Comparison of ENCODE assay signal across 19 cellular contexts in the genomic region with DNA sequence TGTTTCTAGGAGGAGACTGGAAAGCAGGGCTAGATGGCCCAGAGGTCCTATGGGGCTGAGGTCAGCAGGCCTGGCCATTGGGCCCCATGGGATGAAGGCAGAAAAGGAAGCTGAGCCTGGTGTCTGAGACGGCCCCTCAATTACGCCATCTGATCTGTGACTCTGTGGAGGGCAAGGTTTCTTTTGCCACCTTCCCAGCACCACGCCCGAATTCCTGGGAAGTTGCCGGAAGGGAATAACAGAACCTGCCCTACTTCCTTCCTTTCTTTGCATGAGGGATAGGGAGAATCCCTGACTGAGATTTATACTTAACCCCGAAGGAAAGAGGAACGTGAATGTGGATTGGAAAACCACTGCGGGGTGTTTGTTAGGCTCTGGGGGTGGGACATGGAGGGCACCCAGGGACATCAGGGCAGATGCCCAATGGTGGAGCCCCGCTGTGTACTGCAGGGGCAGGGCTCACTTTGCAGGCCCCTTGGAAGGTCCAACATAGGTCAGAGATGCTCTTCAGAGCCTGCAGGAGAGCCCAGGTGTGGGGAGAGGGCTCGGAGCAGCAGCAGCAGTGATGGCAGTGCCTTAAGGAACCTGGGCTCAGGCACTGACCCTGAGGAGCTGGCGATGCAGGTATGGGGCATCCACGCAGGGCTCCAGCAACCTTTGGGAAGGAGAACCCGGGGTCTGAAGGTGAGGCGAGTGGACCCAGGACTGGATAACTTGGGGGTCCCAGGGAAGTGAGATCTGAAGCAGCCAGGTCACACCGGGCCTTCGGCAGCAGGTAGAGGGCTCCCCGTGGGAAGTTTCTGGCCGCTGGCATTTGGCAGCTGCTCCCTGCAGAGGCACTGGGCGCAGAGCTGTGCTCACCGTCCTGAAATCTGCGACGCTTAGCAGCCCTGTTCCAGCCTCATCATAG.
DNase-seq lines count a peak whose midpoint lies in the region; ATAC-seq and TF ChIP-seq lines count a peak whose summit lies in the region.
"Had no signal": no experiment of that assay in that cellular context is flagged by ENCODE, and none has a peak within 500 bp of the region (broad histone marks: within the 10 kb centered on the region; RNA-seq: fewer than 3 reads in every experiment).

No MANE protein-coding gene starts in this region.

- H3K4me3 Mint-ChIP-seq in osteocyte (ENCODE audit: unreplicated experiment), result no peak overlapping the region
- H3K4me3 Mint-ChIP-seq: CD14-positive monocyte had no signal

- H3K27ac Mint-ChIP-seq in osteocyte (ENCODE audit: unreplicated experiment), result no peak overlapping the region
- H3K27ac Mint-ChIP-seq: CD14-positive monocyte had no signal

- H3K4me3 ChIP-seq in esophagus (ENCODE audit: low read depth in 1 of 2, low read length in 2 of 2), result peak overlapping the region in 1 of 2 donors; percentile 11
- H3K4me3 ChIP-seq: A549, GM23248, K562 had no signal

- no peaks in the 10 kb centered on the region for H3K4me1 Mint-ChIP-seq in osteocyte (ENCODE audit: unreplicated experiment)
- H3K4me1 Mint-ChIP-seq: CD14-positive monocyte had no signal

- peak; percentile 35 for DNase-seq in ELF-1 (ENCODE audit: low read depth, low spot score)
- peak; percentile 26 for DNase-seq in sciatic nerve (ENCODE audit: low spot score)
- no peak for DNase-seq in NCI-H69 (lab: John Stamatoyannopoulos, UW)
- DNase-seq in osteocyte (ENCODE audit: extremely low spot score, unreplicated experiment), result no peak
- DNase-seq in NCI-H748 (lab: John Stamatoyannopoulos, UW; ENCODE audit: unreplicated experiment), result no peak
- DNase-seq: DMS 273 treated with DMSO at 0.1 percent for 48 hours, GF-D8, GM23248, NCI-H1417 treated with DMSO at 0.1 percent for 48 hours, NCI-H1930, NCI-H510A, Right ventricle myocardium superior had no signal

- H3K9me3 Mint-ChIP-seq in osteocyte (ENCODE audit: unreplicated experiment), result no peaks in the 10 kb centered on the region

- H3K4me1 ChIP-seq in esophagus (ENCODE audit: control insufficient read depth in 2 of 2, insufficient read depth in 2 of 2, low read length in 1 of 2), result peaks cover 0 to 18% of the 10 kb centered on the region in 2 donors
- H3K4me1 ChIP-seq: A549 had no signal

- 54 to 69% methylated on average over 22 of the region's 22 CpGs for WGBS in esophagus, 2 donors

- peak overlapping the region; percentile 77 for H3K27ac ChIP-seq in angular gyrus (ENCODE audit: low read depth, low read length)
- H3K27ac ChIP-seq in esophagus (ENCODE audit: low read depth in 2 of 2, low read length in 1 of 2), result peak overlapping the region; percentile 33 to 44
- H3K27ac ChIP-seq: A549, GM23248 had no signal

- H3K36me3 ChIP-seq in esophagus (ENCODE audit: control insufficient read depth in 2 of 2, insufficient read depth in 2 of 2, low read length in 1 of 2), result no peaks in the 10 kb centered on the region

- H3K27me3 Mint-ChIP-seq in osteocyte (ENCODE audit: unreplicated experiment), result peaks cover 3% of the 10 kb centered on the region

- ATAC-seq in sciatic nerve (no peak), esophagus mucosa (no peak)
- ATAC-seq: A549, Panc1 had no signal

- peaks cover 0 to 3% of the 10 kb centered on the region in 2 donors for H3K9me3 ChIP-seq in esophagus (ENCODE audit: control insufficient read depth in 2 of 2, insufficient read depth in 1 of 2, low read depth in 1 of 2, low read length in 1 of 2)
- H3K9me3 ChIP-seq: A549 had no signal

- intact Hi-C loops in sciatic nerve (cut with DNase I), result no loop called here

- TF ChIP-seq CTCF in osteocyte (IDR thresholded peaks at IDR 0.05), result no peak

- H3K27me3 ChIP-seq in esophagus (ENCODE audit: control insufficient read depth in 1 of 2, insufficient read depth in 2 of 2, low read length in 2 of 2), result no peaks in the 10 kb centered on the region

- no peaks in the 10 kb centered on the region for H3K36me3 Mint-ChIP-seq in osteocyte (ENCODE audit: unreplicated experiment)
- H3K36me3 Mint-ChIP-seq: CD14-positive monocyte had no signal

Comparison
In these comparisons a context has a peak if more than half of its experiments do, and no peak if none do; other contexts are left out.
1. DNase-seq: peak in ELF-1 (single experiment) and sciatic nerve (single experiment); none in NCI-H69 (single experiment), osteocyte (single experiment) and NCI-H748 (single experiment).